ENCODE assay signal across 8 cellular contexts in the genomic region with DNA sequence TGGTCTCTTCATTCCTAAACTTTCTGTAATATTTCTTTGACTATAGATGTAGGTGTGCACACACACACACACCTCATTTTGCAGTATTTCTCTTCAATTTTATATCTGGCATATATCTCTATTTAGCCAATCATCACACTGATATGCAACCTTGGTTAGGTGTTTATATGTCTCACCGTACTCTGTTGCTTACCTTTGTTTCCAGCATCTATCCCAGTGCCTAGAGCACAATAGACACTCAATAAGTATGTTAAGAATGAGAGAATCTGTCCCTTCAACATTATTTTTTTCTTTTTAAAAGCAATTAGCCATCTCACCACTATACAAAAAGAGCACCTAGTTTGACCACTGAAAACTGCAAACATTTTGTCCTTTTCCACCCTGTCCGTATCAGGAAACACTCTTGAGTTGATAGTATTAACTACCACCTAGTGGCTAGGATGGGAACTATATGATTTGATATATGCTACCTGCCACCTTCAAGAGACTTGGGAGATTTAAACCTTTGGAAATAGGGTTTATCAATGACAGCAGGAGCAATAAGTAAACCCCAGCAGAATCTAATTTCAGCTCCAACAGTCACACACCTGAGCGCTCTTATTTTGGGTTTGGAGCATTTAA. TPM values are rescaled to one million over a fixed set of nuclear protein-coding genes. Genes with fewer than 3 reads are reported as not detected.
A peak's percentile ranks its signal among the peaks of the same experiment; 100 is the strongest.
DNase-seq lines count a peak whose midpoint lies in the region; ATAC-seq, FAIRE-seq and TF ChIP-seq lines count a peak whose summit lies in the region.

No MANE protein-coding gene starts in this region.

- no peaks in the 10 kb centered on the region for H3K27me3 ChIP-seq in HepG2 (ENCODE audit: control insufficient read depth in 1 of 2, insufficient read depth in 2 of 2, low read length in 2 of 2)
- no peaks in the 10 kb centered on the region for H3K27me3 ChIP-seq in Peyer's patch

- 3% methylated on average over 3 of the region's 3 CpGs for WGBS in HepG2 (ENCODE audit: low lambda C conversion rate)

- in situ Hi-C loops in HepG2 (cut with HindIII; ENCODE audit: extremely low pct_ligation_motif_present, low pct_unique_long_range_greater_than_20kb), result no loop called here

- H3K9me3 ChIP-seq in HepG2 (ENCODE audit: low read length), result no peaks in the 10 kb centered on the region
- no peaks in the 10 kb centered on the region for H3K9me3 ChIP-seq in Peyer's patch

- TF ChIP-seq RAD21 in HepG2 (CRISPR knock-in tag; IDR thresholded peaks at IDR 0.05), result no peak

- CTCF ChIA-PET in HepG2 (lab: Yijun Ruan, JAX; ENCODE audit: low intra/inter-chr PET ratio, low total read pairs), result interaction anchor here (2.3 kb wide), 1 partner anchor 266 kb away, joined by 11 read pairs; no protein-coding TSS in a partner anchor

- no peak overlapping the region for H3K9ac ChIP-seq in HepG2 (ENCODE audit: insufficient read depth, low read depth, low read length)

- no peaks in the 10 kb centered on the region for H3K79me2 ChIP-seq in HepG2 (ENCODE audit: insufficient read depth, low read length)

- DNase-seq in CD14-positive monocyte (ENCODE audit: low spot score) (no peak), HepG2 (ENCODE audit: low spot score) (peak; percentile 39), Peyer's patch (no peak)
- DNase-seq in activated T-cell treated with anti-CD3 and anti-CD28 coated beads, Interleukin-2, amount 50 U/mL, for 1 hour, result no peak

- H3K27ac ChIP-seq in HepG2 (ENCODE audit: extremely low read length, insufficient read depth, low read length), result no peak overlapping the region
- no peak overlapping the region for H3K27ac ChIP-seq in Peyer's patch

- no peaks in the 10 kb centered on the region for H3K36me3 ChIP-seq in HepG2 (replicated peaks in 1 of 2; ENCODE audit: control insufficient read depth in 1 of 2, insufficient read depth in 2 of 2, low read length in 2 of 2)
- H3K36me3 ChIP-seq in Peyer's patch, result no peaks in the 10 kb centered on the region

- no peak overlapping the region for H2AFZ ChIP-seq in HepG2 (ENCODE audit: low read length)

- POLR2A ChIA-PET in HepG2 (lab: Yijun Ruan, JAX), result no interaction called here

- TF ChIP-seq POLR2A in HepG2 (IDR thresholded peaks at IDR 0.05; ENCODE audit: insufficient read depth in 1 of 2, low read depth in 2 of 2, low read length in 2 of 2) (no peak), Peyer's patch (IDR thresholded peaks at IDR 0.05) (no peak)

- no peaks in the 10 kb centered on the region for H3K36me3 Mint-ChIP-seq in CD14-positive monocyte

- H4K20me1 ChIP-seq in HepG2 (ENCODE audit: insufficient read depth, low read length), result no peaks in the 10 kb centered on the region

- TF ChIP-seq CTCF in CD14-positive monocyte (IDR thresholded peaks at IDR 0.05), result peak; percentile 27
- TF ChIP-seq CTCF in WI38 (IDR thresholded peaks at IDR 0.05; ENCODE audit: low read depth, low read length), result peak; percentile 32; the same call in 1 of the 2 replicates
- TF ChIP-seq CTCF in HepG2 (CRISPR knock-in tag; IDR thresholded peaks at IDR 0.05), result peak; percentile 57
- peak in 3 of 6 experiments; percentile 20 to 43 (median 28) for TF ChIP-seq CTCF in Peyer's patch (IDR thresholded peaks at IDR 0.05)

- ATAC-seq in GM18873 (IDR thresholded peaks at IDR 0.05; ENCODE audit: low FRiP score, unreplicated experiment) (peak; percentile 44), HG03457 (IDR thresholded peaks at IDR 0.05; ENCODE audit: unreplicated experiment) (peak; percentile 56), HepG2 (peak; percentile 96), GM19397 (IDR thresholded peaks at IDR 0.05; ENCODE audit: unreplicated experiment) (no peak)

- H3K4me1 ChIP-seq in HepG2 (ENCODE audit: insufficient read depth, low read length) (no peaks in the 10 kb centered on the region), Peyer's patch (no peaks in the 10 kb centered on the region)

- peaks cover 0 to 2% (median 0%) of the 10 kb centered on the region in 3 donors for H3K27me3 Mint-ChIP-seq in CD14-positive monocyte (ENCODE audit: low read depth in 3 of 3)

- peak overlapping the region in 1 of 2 donors; percentile 13 for H3K4me3 Mint-ChIP-seq in CD14-positive monocyte

- H3K4me1 Mint-ChIP-seq in CD14-positive monocyte, result no peaks in the 10 kb centered on the region

- no peak overlapping the region for H3K4me2 ChIP-seq in HepG2 (ENCODE audit: low read depth, low read length)

- TF ChIP-seq EP300 in HepG2 (IDR thresholded peaks at IDR 0.05; ENCODE audit: low read depth in 2 of 2, low read length in 2 of 2), result no peak
- no peak for TF ChIP-seq EP300 in HepG2 (CRISPR knock-in tag; IDR thresholded peaks at IDR 0.05; ENCODE audit: borderline replicate concordance)

- intact Hi-C loops in CD14-positive monocyte (cut with micrococcal nuclease) (no loop called here), HepG2 (cut with micrococcal nuclease; ENCODE audit: unreplicated experiment) (loop anchor here (1.0 kb wide), 1 partner anchor 265 kb away; no protein-coding TSS in a partner anchor)

- H3K4me3 ChIP-seq in WI38 (ENCODE audit: low read depth, low read length), result no peak overlapping the region
- H3K4me3 ChIP-seq in HepG2 (replicated peaks in 1 of 3; ENCODE audit: insufficient read depth in 1 of 3, low read depth in 2 of 3, low read length in 3 of 3), result no peak overlapping the region
- no peak overlapping the region for H3K4me3 ChIP-seq in Peyer's patch

- H3K27ac Mint-ChIP-seq in CD14-positive monocyte, result no peak overlapping the region

- H3K9me3 Mint-ChIP-seq in CD14-positive monocyte, result no peaks in the 10 kb centered on the region

- no peak for FAIRE-seq in HepG2 (lab: Jason Lieb, UNC)

- no TSS peak for BruUV-seq in HepG2 (replicated peaks; lab: Mats Ljungman, UMichigan)

TF ChIP-seq in HepG2, 621 proteins besides CTCF, POLR2A, EP300 and RAD21:
- peak; percentile 64 for TF ChIP-seq STAG1 (CRISPR knock-in tag; IDR thresholded peaks at IDR 0.05)
- TF ChIP-seq, protein P1, sequence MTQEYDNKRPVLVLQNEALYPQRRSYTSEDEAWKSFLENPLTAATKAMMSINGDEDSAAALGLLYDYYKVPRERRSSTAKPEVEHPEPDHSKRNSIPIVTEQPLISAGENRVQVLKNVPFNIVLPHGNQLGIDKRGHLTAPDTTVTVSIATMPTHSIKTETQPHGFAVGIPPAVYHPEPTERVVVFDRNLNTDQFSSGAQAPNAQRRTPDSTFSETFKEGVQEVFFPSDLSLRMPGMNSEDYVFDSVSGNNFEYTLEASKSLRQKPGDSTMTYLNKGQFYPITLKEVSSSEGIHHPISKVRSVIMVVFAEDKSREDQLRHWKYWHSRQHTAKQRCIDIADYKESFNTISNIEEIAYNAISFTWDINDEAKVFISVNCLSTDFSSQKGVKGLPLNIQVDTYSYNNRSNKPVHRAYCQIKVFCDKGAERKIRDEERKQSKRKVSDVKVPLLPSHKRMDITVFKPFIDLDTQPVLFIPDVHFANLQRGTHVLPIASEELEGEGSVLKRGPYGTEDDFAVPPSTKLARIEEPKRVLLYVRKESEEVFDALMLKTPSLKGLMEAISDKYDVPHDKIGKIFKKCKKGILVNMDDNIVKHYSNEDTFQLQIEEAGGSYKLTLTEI (CRISPR knock-in tag; conservative IDR thresholded peaks at IDR 0.05), result no peak
- peak; percentile 43; the same call in 1 of the 2 replicates for TF ChIP-seq SMC3 (IDR thresholded peaks at IDR 0.05; ENCODE audit: low read length)

RNA-seq across cellular contexts. Expression of a gene that starts 48.7 kb away (rescaled TPM):
- polyA plus RNA-seq in CD14-positive monocyte (not detected), HepG2 (2011; rRNA removed) (not detected in 2 replicates)
- total RNA-seq in HepG2 (2016; rRNA removed; fragmentation: Illumina TruSeq; extraction: Trizol) (not detected in 2 replicates), Peyer's patch (10 to 100 TPM in 1 of 4 donors, 1 to 10 TPM in 3; 1.9 to 10.7 (median 4.0) TPM)
- not detected in 2 replicates for total RNA-seq in HepG2 (2016; cell fraction: cytosol; rRNA removed; fragmentation: Illumina TruSeq; extraction: Trizol; ENCODE audit: low read depth)
- not detected in 2 replicates for total RNA-seq in HepG2 (2016; cell fraction: insoluble cytoplasmic fraction; rRNA removed; fragmentation: Illumina TruSeq; extraction: Trizol)
- not detected in 2 replicates for total RNA-seq in HepG2 (2016; cell fraction: membrane; rRNA removed; fragmentation: Illumina TruSeq; extraction: Trizol)
- not detected in 2 replicates for total RNA-seq in HepG2 (2016; cell fraction: nucleus; rRNA removed; fragmentation: Illumina TruSeq; extraction: Trizol)
- polyA plus RNA-seq in HepG2 (2011; cell fraction: cytosol; rRNA removed), result not detected in 2 replicates
- polyA plus RNA-seq in HepG2 (2011; cell fraction: nucleus; rRNA removed), result not detected in 2 replicates
- not detected in 2 replicates for polyA plus RNA-seq in HepG2 (2012)
- not detected in 2 replicates for polyA plus RNA-seq in HepG2 (2016; cell fraction: cytosol; fragmentation: Illumina TruSeq; extraction: Trizol; ENCODE audit: low read depth)
- not detected in 2 replicates for polyA plus RNA-seq in HepG2 (2016; cell fraction: insoluble cytoplasmic fraction; fragmentation: Illumina TruSeq; extraction: Trizol; ENCODE audit: low read depth)
- polyA plus RNA-seq in HepG2 (2016; cell fraction: membrane; fragmentation: Illumina TruSeq; extraction: Trizol; ENCODE audit: low read depth), result not detected in 2 replicates
- polyA plus RNA-seq in HepG2 (2016; cell fraction: nucleus; fragmentation: Illumina TruSeq; extraction: Trizol; ENCODE audit: insufficient read depth, low read depth), result not detected in 2 replicates
- polyA minus RNA-seq in HepG2 (2011; rRNA and poly(A)+ RNA removed; ENCODE audit: low replicate concordance), result not detected in 2 replicates
- polyA minus RNA-seq in HepG2 (2011; cell fraction: cytosol; rRNA and poly(A)+ RNA removed), result not detected in 2 replicates
- polyA minus RNA-seq in HepG2 (2011; cell fraction: nucleus; rRNA and poly(A)+ RNA removed), result not detected in 2 replicates
